ENCODE assay signal across 10 cellular contexts in genomic region chr1:55212349-55213028, GRCh38. TPM values are rescaled to one million over a fixed set of nuclear protein-coding genes. Genes with fewer than 3 reads are reported as not detected.
DNase-seq lines count a peak whose midpoint lies in the region; ATAC-seq and TF ChIP-seq lines count a peak whose summit lies in the region.
"Had no signal": no experiment of that assay in that cellular context is flagged by ENCODE, and none has a peak within 500 bp of the region (broad histone marks: within the 10 kb centered on the region; RNA-seq: fewer than 3 reads in every experiment).

No MANE protein-coding gene starts in this region.

- CTCF ChIA-PET in MCF 10A (lab: Yijun Ruan, JAX) (interaction anchor here (0.6 to 2.0 kb wide), 5 partner anchors 24 to 74 kb away, joined by 3 to 7 read pairs (median 4); no protein-coding TSS in a partner anchor), activated B cell treated with CpG ODN at 0.5 μM for 24 hours (lab: Charles Lee) (interaction anchor here (0.9 to 4.4 kb wide), 4 partner anchors 61 to 125 kb away, joined by 3 to 37 read pairs (median 4); no protein-coding TSS in a partner anchor)

- H3K4me3 ChIP-seq in breast epithelium (peak overlapping the region in 1 of 3 donors; percentile 98), iPS-18a (ENCODE audit: low read length) (peak overlapping the region; percentile 92), thymus (ENCODE audit: low read length) (peak overlapping the region; percentile 98)

- no peaks in the 10 kb centered on the region for H3K27me3 ChIP-seq in breast epithelium
- H3K27me3 ChIP-seq in iPS-18a (ENCODE audit: control insufficient read depth, insufficient read depth, low read length): peaks cover 19% of the 10 kb centered on the region
- H3K27me3 ChIP-seq in thymus (ENCODE audit: control insufficient read depth, insufficient read depth): no peaks in the 10 kb centered on the region

- intact Hi-C loops in MCF 10A (cut with micrococcal nuclease): no loop called here
- intact Hi-C loops in breast epithelium (cut with DNase I; ENCODE audit: low total_unique reads): no loop called here
- intact Hi-C loops in activated B cell treated with CpG ODN at 0.5 μM for 24 hours (cut with micrococcal nuclease): loop anchor here (1.0 to 10.0 kb wide), 4 partner anchors 14 to 448 kb away; partner anchors contain the start of gene PARS2

- ATAC-seq in activated B cell treated with CpG ODN at 0.5 μM for 24 hours (ENCODE audit: low read depth) (no peak), HG03520 (IDR thresholded peaks at IDR 0.05; ENCODE audit: unreplicated experiment) (no peak)

- H3K27me3 Mint-ChIP-seq in MCF 10A (ENCODE audit: insufficient read depth, unreplicated experiment) (no peaks in the 10 kb centered on the region), activated B cell treated with CpG ODN at 0.5 μM for 24 hours (no peaks in the 10 kb centered on the region)

- H3K9ac ChIP-seq in iPS-18a (ENCODE audit: low read length): no peak overlapping the region

- BruUV-seq in MCF 10A (replicated peaks; lab: Mats Ljungman, UMichigan): no TSS peak

- peaks cover 56% of the 10 kb centered on the region for H3K4me1 Mint-ChIP-seq in MCF 10A (ENCODE audit: insufficient read depth, unreplicated experiment)
- H3K4me1 Mint-ChIP-seq in activated B cell treated with CpG ODN at 0.5 μM for 24 hours: peaks cover 83% of the 10 kb centered on the region

- no peaks in the 10 kb centered on the region for H3K9me3 ChIP-seq in breast epithelium
- no peaks in the 10 kb centered on the region for H3K9me3 ChIP-seq in iPS-18a (ENCODE audit: control insufficient read depth, low read depth, low read length)
- no peaks in the 10 kb centered on the region for H3K9me3 ChIP-seq in thymus (ENCODE audit: control insufficient read depth)

- H3K9me3 Mint-ChIP-seq in MCF 10A (ENCODE audit: unreplicated experiment) (no peaks in the 10 kb centered on the region), activated B cell treated with CpG ODN at 0.5 μM for 24 hours (no peaks in the 10 kb centered on the region)

- no peak overlapping the region for H3K27ac ChIP-seq in breast epithelium
- H3K27ac ChIP-seq in iPS-18a (ENCODE audit: low read length): no peak overlapping the region
- H3K27ac ChIP-seq in thymus (ENCODE audit: low read depth): no peak overlapping the region

- TF ChIP-seq CTCF in MCF 10A (IDR thresholded peaks at IDR 0.05; ENCODE audit: unreplicated experiment): no peak
- no peak for TF ChIP-seq CTCF in breast epithelium (IDR thresholded peaks at IDR 0.05)
- no peak for TF ChIP-seq CTCF in activated B cell treated with CpG ODN at 0.5 μM for 24 hours (IDR thresholded peaks at IDR 0.05)

- POLR2A ChIA-PET in MCF 10A (lab: Yijun Ruan, JAX) (interaction anchor here (0.6 to 4.7 kb wide), 15 partner anchors 8 to 70 kb away, joined by 3 to 26 read pairs (median 4); no protein-coding TSS in a partner anchor), activated B cell treated with CpG ODN at 0.5 μM for 24 hours (lab: Charles Lee) (interaction anchor here (0.7 to 6.5 kb wide), 6 partner anchors 9 to 76 kb away, joined by 3 to 120 read pairs (median 4); no protein-coding TSS in a partner anchor)

- no peak for DNase-seq in MCF 10A (ENCODE audit: unreplicated experiment)
- no peak for DNase-seq in breast epithelium (ENCODE audit: low spot score in 2 of 2)
- DNase-seq in activated B cell treated with CpG ODN at 0.5 μM for 24 hours: no peak
- DNase-seq in NCI-H524 treated with DMSO at 0.1 percent for 48 hours (lab: John Stamatoyannopoulos, UW): no peak
- DNase-seq in NCI-H226: no peak
- DNase-seq: GDM1, NCI-H524 had no signal

- H3K27ac Mint-ChIP-seq in MCF 10A (ENCODE audit: low read depth, unreplicated experiment) (peak overlapping the region; percentile 60), activated B cell treated with CpG ODN at 0.5 μM for 24 hours (peak overlapping the region; percentile 97)

- 33% methylated on average over 10 of the region's 10 CpGs for WGBS in thymus

- H3K36me3 Mint-ChIP-seq in MCF 10A (ENCODE audit: insufficient read depth, unreplicated experiment) (peaks cover 6% of the 10 kb centered on the region), activated B cell treated with CpG ODN at 0.5 μM for 24 hours (ENCODE audit: low read depth) (peaks cover 28% of the 10 kb centered on the region)

- H3K4me3 Mint-ChIP-seq in MCF 10A (ENCODE audit: unreplicated experiment) (peak overlapping the region; percentile 85), activated B cell treated with CpG ODN at 0.5 μM for 24 hours (peak overlapping the region; percentile 92)

- H3K36me3 ChIP-seq in breast epithelium: no peaks in the 10 kb centered on the region
- H3K36me3 ChIP-seq in iPS-18a (ENCODE audit: control insufficient read depth, low read depth, low read length): no peaks in the 10 kb centered on the region
- no peaks in the 10 kb centered on the region for H3K36me3 ChIP-seq in thymus (ENCODE audit: control insufficient read depth, insufficient read depth)

- TF ChIP-seq POLR2A in breast epithelium (IDR thresholded peaks at IDR 0.05): no peak

- H3K4me1 ChIP-seq in breast epithelium (no peaks in the 10 kb centered on the region), iPS-18a (ENCODE audit: control insufficient read depth, low read depth, low read length) (peaks cover 31% of the 10 kb centered on the region), thymus (ENCODE audit: control insufficient read depth, insufficient read depth, low read length) (peaks cover 26% of the 10 kb centered on the region)

RNA-seq across cellular contexts. Expression of gene USP24, which starts 2.7 kb away (rescaled TPM):
- total RNA-seq in MCF 10A (2022) (38.0 and 45.7 TPM in 2 replicates), breast epithelium (100 to 1,000 TPM in 1 of 3 donors, 10 to 100 TPM in 2; 51.5 to 103 (median 77.3) TPM), activated B cell treated with CpG ODN at 0.5 μM for 24 hours (91.4 and 93.2 TPM in 2 replicates)
- 17.7 TPM for polyA plus RNA-seq in thymus
